In the genomic region with DNA sequence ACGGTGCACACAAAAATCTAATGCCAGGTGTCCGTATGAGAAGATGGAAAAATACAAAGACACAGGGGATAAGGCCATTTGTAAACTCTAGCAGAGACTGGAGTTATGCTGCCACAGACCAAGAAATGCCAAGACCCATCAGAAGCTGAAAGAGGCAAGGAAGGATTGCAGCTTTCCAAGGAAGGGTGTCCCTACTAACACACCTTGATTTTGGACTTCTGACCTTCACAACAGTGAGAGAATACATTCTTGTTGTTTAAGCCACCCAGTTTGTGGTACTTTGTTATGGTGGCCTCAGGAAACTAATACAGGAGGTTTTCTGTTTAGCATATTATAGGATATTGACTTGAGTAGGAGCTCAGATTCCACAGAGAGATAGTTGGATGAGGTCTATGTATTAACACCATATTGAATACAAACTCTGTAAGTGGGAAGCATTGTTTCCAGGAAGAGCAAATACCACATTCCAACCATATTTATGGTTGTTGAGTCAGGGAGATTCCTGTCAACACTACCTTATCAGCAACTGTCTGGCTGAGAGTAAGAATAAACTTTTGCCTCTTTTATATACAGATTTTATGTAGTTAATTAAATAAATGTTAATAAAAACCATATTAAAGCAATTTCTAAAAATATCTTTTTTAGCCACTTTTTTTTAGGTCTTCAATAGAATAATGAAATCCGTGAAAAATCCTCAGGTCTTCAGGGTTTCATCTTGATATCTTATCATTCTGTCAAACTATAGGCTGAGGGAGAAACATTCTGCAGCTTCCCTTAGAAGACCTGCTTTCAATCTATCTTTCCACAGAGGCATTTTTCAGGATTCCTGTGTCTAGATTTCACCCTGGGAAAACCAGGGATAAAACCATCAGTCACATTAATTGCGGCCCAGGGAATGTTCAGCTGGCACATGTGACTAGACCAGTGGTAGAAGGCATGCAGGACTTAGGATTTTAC, we compare ENCODE assay signal across 1 cellular context.
A peak's percentile ranks its signal among the peaks of the same experiment; 100 is the strongest.
TF ChIP-seq lines count a peak whose summit lies in the region.

No MANE protein-coding gene starts in this region.

TF ChIP-seq in SK-N-SH, 30 proteins besides CTCF, POLR2A, EP300 and RAD21 (continued from another document):
- TF ChIP-seq, protein P1, sequence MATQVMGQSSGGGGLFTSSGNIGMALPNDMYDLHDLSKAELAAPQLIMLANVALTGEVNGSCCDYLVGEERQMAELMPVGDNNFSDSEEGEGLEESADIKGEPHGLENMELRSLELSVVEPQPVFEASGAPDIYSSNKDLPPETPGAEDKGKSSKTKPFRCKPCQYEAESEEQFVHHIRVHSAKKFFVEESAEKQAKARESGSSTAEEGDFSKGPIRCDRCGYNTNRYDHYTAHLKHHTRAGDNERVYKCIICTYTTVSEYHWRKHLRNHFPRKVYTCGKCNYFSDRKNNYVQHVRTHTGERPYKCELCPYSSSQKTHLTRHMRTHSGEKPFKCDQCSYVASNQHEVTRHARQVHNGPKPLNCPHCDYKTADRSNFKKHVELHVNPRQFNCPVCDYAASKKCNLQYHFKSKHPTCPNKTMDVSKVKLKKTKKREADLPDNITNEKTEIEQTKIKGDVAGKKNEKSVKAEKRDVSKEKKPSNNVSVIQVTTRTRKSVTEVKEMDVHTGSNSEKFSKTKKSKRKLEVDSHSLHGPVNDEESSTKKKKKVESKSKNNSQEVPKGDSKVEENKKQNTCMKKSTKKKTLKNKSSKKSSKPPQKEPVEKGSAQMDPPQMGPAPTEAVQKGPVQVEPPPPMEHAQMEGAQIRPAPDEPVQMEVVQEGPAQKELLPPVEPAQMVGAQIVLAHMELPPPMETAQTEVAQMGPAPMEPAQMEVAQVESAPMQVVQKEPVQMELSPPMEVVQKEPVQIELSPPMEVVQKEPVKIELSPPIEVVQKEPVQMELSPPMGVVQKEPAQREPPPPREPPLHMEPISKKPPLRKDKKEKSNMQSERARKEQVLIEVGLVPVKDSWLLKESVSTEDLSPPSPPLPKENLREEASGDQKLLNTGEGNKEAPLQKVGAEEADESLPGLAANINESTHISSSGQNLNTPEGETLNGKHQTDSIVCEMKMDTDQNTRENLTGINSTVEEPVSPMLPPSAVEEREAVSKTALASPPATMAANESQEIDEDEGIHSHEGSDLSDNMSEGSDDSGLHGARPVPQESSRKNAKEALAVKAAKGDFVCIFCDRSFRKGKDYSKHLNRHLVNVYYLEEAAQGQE (IDR thresholded peaks at IDR 0.05; ENCODE audit: low read depth, low read length): no peak
- TF ChIP-seq RCOR1 (IDR thresholded peaks at IDR 0.05; ENCODE audit: low read length) (no peak), MXI1 (IDR thresholded peaks at IDR 0.05; ENCODE audit: low read depth, low read length) (no peak), GABPA (IDR thresholded peaks at IDR 0.05; ENCODE audit: low read depth) (no peak), ELF1 (IDR thresholded peaks at IDR 0.05) (no peak), TCF12 (IDR thresholded peaks at IDR 0.05) (peak; percentile 94), FOXM1 (IDR thresholded peaks at IDR 0.05; ENCODE audit: low read depth) (0 out of 2 replicates have a peak, but pooled peaks have one; percentile 45), MEF2A (IDR thresholded peaks at IDR 0.05; ENCODE audit: borderline replicate concordance, low read depth) (no peak), POLR2AphosphoS5 (IDR thresholded peaks at IDR 0.05; ENCODE audit: low read depth, low read length) (peak; percentile 36; the same call in 1 of the 2 replicates), USF2 (IDR thresholded peaks at IDR 0.05; ENCODE audit: borderline replicate concordance, low read depth, low read length) (no peak), FOXJ3 (CRISPR knock-in tag; IDR thresholded peaks at IDR 0.05) (no peak), FOSL2 (IDR thresholded peaks at IDR 0.05; ENCODE audit: borderline replicate concordance, low read depth) (peak; percentile 53; the same call in 1 of the 2 replicates), TEAD4 (IDR thresholded peaks at IDR 0.05; ENCODE audit: borderline replicate concordance, insufficient read depth) (peak; percentile 92)
- TF ChIP-seq, protein P2, sequence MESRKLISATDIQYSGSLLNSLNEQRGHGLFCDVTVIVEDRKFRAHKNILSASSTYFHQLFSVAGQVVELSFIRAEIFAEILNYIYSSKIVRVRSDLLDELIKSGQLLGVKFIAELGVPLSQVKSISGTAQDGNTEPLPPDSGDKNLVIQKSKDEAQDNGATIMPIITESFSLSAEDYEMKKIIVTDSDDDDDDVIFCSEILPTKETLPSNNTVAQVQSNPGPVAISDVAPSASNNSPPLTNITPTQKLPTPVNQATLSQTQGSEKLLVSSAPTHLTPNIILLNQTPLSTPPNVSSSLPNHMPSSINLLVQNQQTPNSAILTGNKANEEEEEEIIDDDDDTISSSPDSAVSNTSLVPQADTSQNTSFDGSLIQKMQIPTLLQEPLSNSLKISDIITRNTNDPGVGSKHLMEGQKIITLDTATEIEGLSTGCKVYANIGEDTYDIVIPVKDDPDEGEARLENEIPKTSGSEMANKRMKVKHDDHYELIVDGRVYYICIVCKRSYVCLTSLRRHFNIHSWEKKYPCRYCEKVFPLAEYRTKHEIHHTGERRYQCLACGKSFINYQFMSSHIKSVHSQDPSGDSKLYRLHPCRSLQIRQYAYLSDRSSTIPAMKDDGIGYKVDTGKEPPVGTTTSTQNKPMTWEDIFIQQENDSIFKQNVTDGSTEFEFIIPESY (IDR thresholded peaks at IDR 0.05; ENCODE audit: borderline replicate concordance, low read depth): peak; percentile 60; the same call in 1 of the 2 replicates
